In the genomic region with DNA sequence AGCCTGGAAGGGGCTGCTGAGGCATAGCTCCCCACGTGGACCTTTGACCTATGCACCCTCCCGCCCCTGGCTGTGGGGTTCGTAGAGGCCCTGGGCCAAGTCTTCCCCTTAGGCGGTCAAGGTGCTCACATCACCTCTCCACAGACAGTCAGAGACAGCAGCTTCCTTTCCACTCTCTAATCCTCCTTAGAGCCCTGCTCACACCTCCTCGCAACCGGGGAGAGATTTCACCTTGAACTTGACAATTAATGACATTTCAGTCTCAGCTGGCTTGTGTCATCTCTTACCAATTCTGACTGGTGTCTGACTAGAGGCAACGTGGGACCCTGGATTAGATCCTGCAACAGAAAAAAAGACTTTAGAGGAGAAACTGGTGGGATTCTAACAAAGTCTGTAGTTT, we compare ENCODE assay signal across 1 cellular context.
A peak's percentile ranks its signal among the peaks of the same experiment; 100 is the strongest.
TF ChIP-seq lines count a peak whose summit lies in the region.

No MANE protein-coding gene starts in this region.

TF ChIP-seq in H1, 55 proteins besides CTCF, POLR2A, EP300 and RAD21:
- TF ChIP-seq, protein P1, sequence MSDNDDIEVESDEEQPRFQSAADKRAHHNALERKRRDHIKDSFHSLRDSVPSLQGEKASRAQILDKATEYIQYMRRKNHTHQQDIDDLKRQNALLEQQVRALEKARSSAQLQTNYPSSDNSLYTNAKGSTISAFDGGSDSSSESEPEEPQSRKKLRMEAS (IDR thresholded peaks at IDR 0.05) = peak; percentile 6; the same call in 1 of the 2 replicates
- no peak for TF ChIP-seq CHD1 (IDR thresholded peaks at IDR 0.05; ENCODE audit: low read depth, low read length)
- no peak for TF ChIP-seq SIRT6 (IDR thresholded peaks at IDR 0.05; ENCODE audit: low read length)
- TF ChIP-seq BRCA1 (IDR thresholded peaks at IDR 0.05; ENCODE audit: low read depth, low read length) = no peak
